8 cellular contexts compared by ENCODE assay signal in the genomic region with DNA sequence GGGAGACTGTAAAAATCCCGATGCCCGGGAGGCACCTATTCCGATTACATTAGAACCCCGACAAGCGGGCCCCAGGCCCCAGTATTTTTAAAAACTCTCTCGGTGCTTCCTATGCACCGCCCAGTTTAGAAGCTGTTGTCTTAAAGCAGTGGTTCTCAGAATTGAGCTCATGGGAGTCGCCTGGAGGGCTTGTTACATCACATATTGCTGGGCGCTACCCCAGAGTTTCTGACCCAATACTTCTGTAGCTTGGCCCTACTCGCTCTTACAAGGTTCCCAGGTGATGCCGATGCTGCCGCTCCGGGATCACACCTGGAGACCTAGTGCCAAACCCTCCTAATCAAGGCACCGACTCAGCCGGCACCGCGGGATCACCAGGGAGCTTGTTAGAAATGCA. TPM values are rescaled to one million over a fixed set of nuclear protein-coding genes. Genes with fewer than 3 reads are reported as not detected.
DNase-seq lines count a peak whose midpoint lies in the region; ATAC-seq, FAIRE-seq and TF ChIP-seq lines count a peak whose summit lies in the region.

No MANE protein-coding gene starts in this region.

- peaks cover 4 to 6% of the 10 kb centered on the region in 2 donors for H3K9me3 Mint-ChIP-seq in effector memory CD8-positive, alpha-beta T cell
- peaks cover 12% of the 10 kb centered on the region for H3K9me3 Mint-ChIP-seq in osteocyte (ENCODE audit: unreplicated experiment)

- TF ChIP-seq CTCF in AG09309 (IDR thresholded peaks at IDR 0.05; ENCODE audit: control insufficient read depth, insufficient read depth, low read depth, low read length, missing control alignments) (no peak), osteocyte (IDR thresholded peaks at IDR 0.05) (peak; percentile 34), D721Med (IDR thresholded peaks at IDR 0.05; ENCODE audit: insufficient read depth, missing control alignments) (no peak)

- H3K4me1 Mint-ChIP-seq in effector memory CD8-positive, alpha-beta T cell (ENCODE audit: low read depth in 2 of 2), result peaks cover 6 to 10% of the 10 kb centered on the region in 2 donors
- H3K4me1 Mint-ChIP-seq in osteocyte (ENCODE audit: unreplicated experiment), result peaks cover 25% of the 10 kb centered on the region

- ATAC-seq in GM19467 (IDR thresholded peaks at IDR 0.05; ENCODE audit: unreplicated experiment) (peak; percentile 11), HG03571 (IDR thresholded peaks at IDR 0.05; ENCODE audit: unreplicated experiment) (peak; percentile 16)
- ATAC-seq in effector memory CD8-positive, alpha-beta T cell (replicated peaks), result peak; percentile 41

- no peak for FAIRE-seq in D721Med (lab: Jason Lieb, UNC)

- H3K4me3 ChIP-seq in AG09309 (ENCODE audit: control insufficient read depth, low read depth, low read length), result peak overlapping the region; percentile 22; the same call in 1 of the 2 replicates

- peak overlapping the region; percentile 80 to 87 for H3K4me3 Mint-ChIP-seq in effector memory CD8-positive, alpha-beta T cell
- H3K4me3 Mint-ChIP-seq in osteocyte (ENCODE audit: unreplicated experiment), result peak overlapping the region; percentile 72

- peaks cover 3% of the 10 kb centered on the region for H3K36me3 Mint-ChIP-seq in effector memory CD8-positive, alpha-beta T cell (ENCODE audit: insufficient read depth)
- H3K36me3 Mint-ChIP-seq in osteocyte (ENCODE audit: unreplicated experiment), result peaks cover 5% of the 10 kb centered on the region

- DNase-seq in AG09309 (ENCODE audit: low read depth), result no peak
- DNase-seq in effector memory CD8-positive, alpha-beta T cell, result no peak
- no peak for DNase-seq in osteocyte (ENCODE audit: extremely low spot score, unreplicated experiment)
- DNase-seq in D721Med (ENCODE audit: insufficient read length, low spot score), result no peak
- DNase-seq in HuH-7 (ENCODE audit: low spot score), result no peak
- DNase-seq in activated CD8-positive, alpha-beta memory T cell treated with anti-CD3 and anti-CD28 coated beads, Interleukin-2, amount 50 U/mL, for 4 hours, result no peak

- no peak overlapping the region for H3K27ac Mint-ChIP-seq in effector memory CD8-positive, alpha-beta T cell
- H3K27ac Mint-ChIP-seq in osteocyte (ENCODE audit: unreplicated experiment), result no peak overlapping the region

- peaks cover 41 to 84% of the 10 kb centered on the region in 2 donors for H3K27me3 Mint-ChIP-seq in effector memory CD8-positive, alpha-beta T cell
- H3K27me3 Mint-ChIP-seq in osteocyte (ENCODE audit: unreplicated experiment), result peaks cover 61% of the 10 kb centered on the region

RNA-seq across cellular contexts. Expression of a gene that starts 35.2 kb away (rescaled TPM):
- total RNA-seq in osteocyte, result not detected in 2 replicates

RNA-seq across cellular contexts. Expression of a gene that starts 53.6 kb away (rescaled TPM):
- 0.18 and 0.27 TPM in 2 replicates for total RNA-seq in osteocyte
